ENCODE assay signal across 13 cellular contexts in genomic region chr15:94080416-94080815, GRCh38.
DNase-seq lines count a peak whose midpoint lies in the region; ATAC-seq and TF ChIP-seq lines count a peak whose summit lies in the region.
"Had no signal": no experiment of that assay in that cellular context is flagged by ENCODE, and none has a peak within 500 bp of the region (broad histone marks: within the 10 kb centered on the region; RNA-seq: fewer than 3 reads in every experiment).

No MANE protein-coding gene starts in this region.

- H3K4me3 ChIP-seq in fibroblast of villous mesenchyme (ENCODE audit: low read depth, low read length): no peak overlapping the region
- H3K4me3 ChIP-seq: adrenal gland had no signal

- peak; percentile 94 for ATAC-seq in stimulated activated effector memory CD8-positive, alpha-beta T cell treated with anti-CD3 and anti-CD28 coated beads, Interleukin-12 subunit alpha, Interleukin-12 subunit beta, amount 100 ng/mL, for 72 hours
- no peak for ATAC-seq in HG02885 (IDR thresholded peaks at IDR 0.05; ENCODE audit: poor library complexity, unreplicated experiment)
- ATAC-seq: HCT116; naive thymus-derived CD8-positive, alpha-beta T cell had no signal

- peak; percentile 24 for DNase-seq in NCI-H748 (lab: John Stamatoyannopoulos, UW; ENCODE audit: unreplicated experiment)
- no peak for DNase-seq in NCI-H748 treated with DMSO at 0.1 percent for 48 hours (lab: John Stamatoyannopoulos, UW)
- DNase-seq in RWPE1 (ENCODE audit: low spot score): peak; percentile 96
- peak; percentile 82 for DNase-seq in fibroblast of villous mesenchyme (ENCODE audit: low read depth)
- DNase-seq in stimulated activated effector memory CD8-positive, alpha-beta T cell treated with anti-CD3 and anti-CD28 coated beads, Interleukin-12 subunit alpha, Interleukin-12 subunit beta, amount 100 ng/mL, for 72 hours (ENCODE audit: low spot score in 2 of 2): no peak
- no peak for DNase-seq in retina
- DNase-seq in progenitor cell of endocrine pancreas (ENCODE audit: low spot score, unreplicated experiment): no peak
- DNase-seq: 8988T; adrenal gland; naive thymus-derived CD8-positive, alpha-beta T cell; NCI-H510A treated with DMSO at 0.1 percent for 48 hours had no signal

- no peak overlapping the region for H3K27ac Mint-ChIP-seq in stimulated activated effector memory CD8-positive, alpha-beta T cell treated with anti-CD3 and anti-CD28 coated beads, Interleukin-12 subunit alpha, Interleukin-12 subunit beta, amount 100 ng/mL, for 72 hours
- no peak overlapping the region for H3K27ac Mint-ChIP-seq in progenitor cell of endocrine pancreas
- H3K27ac Mint-ChIP-seq: naive thymus-derived CD8-positive, alpha-beta T cell had no signal

- TF ChIP-seq CTCF in RWPE1 (conservative IDR thresholded peaks at IDR 0.05; ENCODE audit: low read depth) (no peak), fibroblast of villous mesenchyme (IDR thresholded peaks at IDR 0.05; ENCODE audit: insufficient read depth, low read depth, low read length) (no peak), progenitor cell of endocrine pancreas (IDR thresholded peaks at IDR 0.05; ENCODE audit: unreplicated experiment) (no peak)

- POLR2A ChIA-PET in RWPE1 (lab: Yijun Ruan, JAX; ENCODE audit: low non-redundant PET): no interaction called here

- H3K4me3 Mint-ChIP-seq in stimulated activated effector memory CD8-positive, alpha-beta T cell treated with anti-CD3 and anti-CD28 coated beads, Interleukin-12 subunit alpha, Interleukin-12 subunit beta, amount 100 ng/mL, for 72 hours: no peak overlapping the region
- no peak overlapping the region for H3K4me3 Mint-ChIP-seq in progenitor cell of endocrine pancreas (ENCODE audit: low read depth)
- H3K4me3 Mint-ChIP-seq: naive thymus-derived CD8-positive, alpha-beta T cell had no signal

- H3K4me1 Mint-ChIP-seq in stimulated activated effector memory CD8-positive, alpha-beta T cell treated with anti-CD3 and anti-CD28 coated beads, Interleukin-12 subunit alpha, Interleukin-12 subunit beta, amount 100 ng/mL, for 72 hours: peaks cover 13% of the 10 kb centered on the region
- peaks cover 6% of the 10 kb centered on the region for H3K4me1 Mint-ChIP-seq in progenitor cell of endocrine pancreas (ENCODE audit: low read depth)

- peaks cover 49% of the 10 kb centered on the region for H3K27me3 Mint-ChIP-seq in progenitor cell of endocrine pancreas

- peaks cover 2% of the 10 kb centered on the region for H3K9me3 Mint-ChIP-seq in stimulated activated effector memory CD8-positive, alpha-beta T cell treated with anti-CD3 and anti-CD28 coated beads, Interleukin-12 subunit alpha, Interleukin-12 subunit beta, amount 100 ng/mL, for 72 hours
- no peaks in the 10 kb centered on the region for H3K9me3 Mint-ChIP-seq in progenitor cell of endocrine pancreas (ENCODE audit: low read depth)
- H3K9me3 Mint-ChIP-seq: naive thymus-derived CD8-positive, alpha-beta T cell had no signal

- CTCF ChIA-PET in RWPE1 (lab: Yijun Ruan, JAX): interaction anchor here (0.6 kb wide), 1 partner anchor 149 kb away, joined by 3 read pairs; no protein-coding TSS in a partner anchor

- no peaks in the 10 kb centered on the region for H3K36me3 Mint-ChIP-seq in stimulated activated effector memory CD8-positive, alpha-beta T cell treated with anti-CD3 and anti-CD28 coated beads, Interleukin-12 subunit alpha, Interleukin-12 subunit beta, amount 100 ng/mL, for 72 hours
- no peaks in the 10 kb centered on the region for H3K36me3 Mint-ChIP-seq in progenitor cell of endocrine pancreas (ENCODE audit: insufficient read depth)
- H3K36me3 Mint-ChIP-seq: naive thymus-derived CD8-positive, alpha-beta T cell had no signal

- H3K27ac ChIP-seq in RWPE1: peak overlapping the region; percentile 79
- H3K27ac ChIP-seq: adrenal gland had no signal

Comparison
In these comparisons a context has a peak if more than half of its experiments do, and no peak if none do; other contexts are left out.
1. DNase-seq: peak in NCI-H748 (single experiment), RWPE1 (single experiment) and fibroblast of villous mesenchyme (single experiment); none in NCI-H748 treated with DMSO at 0.1 percent for 48 hours (single experiment), stimulated activated effector memory CD8-positive, alpha-beta T cell treated with anti-CD3 and anti-CD28 coated beads, Interleukin-12 subunit alpha, Interleukin-12 subunit beta, amount 100 ng/mL, for 72 hours (0 of 2), retina (single experiment) and progenitor cell of endocrine pancreas (single experiment).